11 cellular contexts compared by ENCODE assay signal in the genomic region with DNA sequence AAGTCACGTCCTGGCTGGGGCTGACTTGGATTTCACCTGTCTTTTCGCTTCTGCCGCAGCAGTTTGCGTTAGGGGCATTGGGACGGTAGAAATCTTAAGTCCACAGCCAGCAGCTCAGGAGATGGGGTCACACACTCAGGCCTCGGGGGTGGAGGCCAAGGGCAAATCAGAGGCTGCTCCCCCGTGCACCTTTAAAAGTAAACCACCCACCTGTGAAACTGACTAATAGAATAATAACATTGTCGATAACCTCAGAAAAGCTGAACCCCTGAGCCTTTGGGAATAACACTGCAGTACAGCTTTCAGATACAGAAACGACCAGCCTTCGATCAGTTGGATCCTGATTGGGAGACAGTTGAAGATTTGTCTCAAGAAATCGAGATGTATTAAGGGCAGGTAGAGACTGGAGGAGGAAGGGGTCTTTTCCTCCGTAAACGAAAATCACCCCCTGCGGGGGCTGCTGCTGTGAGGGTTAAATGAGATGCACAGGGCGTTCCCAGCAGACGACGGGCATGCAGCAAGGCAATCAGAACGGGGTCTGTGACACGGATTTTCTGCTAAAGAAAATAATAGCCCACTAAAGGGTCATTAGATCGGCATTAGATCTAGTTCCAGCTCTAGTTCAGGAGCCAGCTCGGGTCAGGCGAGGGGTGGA. TPM values are rescaled to one million over a fixed set of nuclear protein-coding genes. Genes with fewer than 3 reads are reported as not detected.
A peak's percentile ranks its signal among the peaks of the same experiment; 100 is the strongest.
DNase-seq lines count a peak whose midpoint lies in the region; ATAC-seq, FAIRE-seq and TF ChIP-seq lines count a peak whose summit lies in the region.
"Had no signal": no experiment of that assay in that cellular context is flagged by ENCODE, and none has a peak within 500 bp of the region (broad histone marks: within the 10 kb centered on the region; RNA-seq: fewer than 3 reads in every experiment).

No MANE protein-coding gene starts in this region.

- H3K36me3 ChIP-seq in OCI-LY7 (ENCODE audit: insufficient read depth, low read length) (no peaks in the 10 kb centered on the region; the same call in 1 of the 2 replicates), keratinocyte (ENCODE audit: control insufficient read depth in 2 of 2, extremely low read depth in 1 of 2, insufficient read depth in 2 of 2, low read length in 2 of 2) (peaks cover 0 to 6% of the 10 kb centered on the region in 2 experiments)

- POLR2A ChIA-PET in OCI-LY7 (lab: Charles Lee), result no interaction called here

- peak; percentile 46 for TF ChIP-seq CTCF in 22Rv1 (IDR thresholded peaks at IDR 0.05)
- TF ChIP-seq CTCF in D721Med (IDR thresholded peaks at IDR 0.05; ENCODE audit: insufficient read depth, missing control alignments), result no peak
- 0 out of 2 replicates have a peak, but pooled peaks have one; percentile 37 for TF ChIP-seq CTCF in OCI-LY7 (conservative IDR thresholded peaks at IDR 0.05; ENCODE audit: low read length)
- no peak for TF ChIP-seq CTCF in keratinocyte (optimal IDR thresholded peaks at IDR 0.05 in 1 of 3, IDR thresholded peaks at IDR 0.05 in 1 of 3, conservative IDR thresholded peaks at IDR 0.05 in 1 of 3; ENCODE audit: extremely low read depth in 1 of 3, insufficient read depth in 2 of 3, low read length in 3 of 3)

- H3K4me1 ChIP-seq in OCI-LY7 (ENCODE audit: insufficient read depth, low read length, poor library complexity, severe bottlenecking) (peaks cover 8% of the 10 kb centered on the region), keratinocyte (ENCODE audit: control insufficient read depth, extremely low read depth, insufficient read depth, low read length) (peaks cover 4% of the 10 kb centered on the region)

- dilution Hi-C loops in keratinocyte (cut with MboI; ENCODE audit: extremely low pct_ligation_motif_present, low sequenced_read_pairs), result no loop called here

- no peaks in the 10 kb centered on the region for H3K9me2 ChIP-seq in OCI-LY7 (ENCODE audit: insufficient read depth, low read length)

- no peaks in the 10 kb centered on the region for H3K9me1 ChIP-seq in keratinocyte (ENCODE audit: control insufficient read depth, extremely low read depth, insufficient read depth, low read length)

- no peak for ATAC-seq in HG03095 (IDR thresholded peaks at IDR 0.05; ENCODE audit: unreplicated experiment)
- ATAC-seq in GM18873 (IDR thresholded peaks at IDR 0.05; ENCODE audit: low FRiP score, unreplicated experiment), result no peak

- BruUV-seq in OCI-LY7 (replicated peaks; lab: Mats Ljungman, UMichigan), result no TSS peak

- H3K4me3 ChIP-seq in OCI-LY7 (ENCODE audit: low read depth, low read length, poor library complexity, severe bottlenecking), result no peak overlapping the region
- no peak overlapping the region for H3K4me3 ChIP-seq in keratinocyte (ENCODE audit: control insufficient read depth in 2 of 3, extremely low read depth in 1 of 3, insufficient read depth in 2 of 3, low read depth in 1 of 3, low read length in 3 of 3)
- H3K4me3 ChIP-seq: SK-N-MC had no signal

- no peak overlapping the region for H3K9ac ChIP-seq in keratinocyte (ENCODE audit: control insufficient read depth, extremely low read depth, insufficient read depth, low read length)

- peak; percentile 71 for FAIRE-seq in D721Med (lab: Jason Lieb, UNC)
- no peak for FAIRE-seq in keratinocyte (lab: Jason Lieb, UNC)

- H3K27ac ChIP-seq in 22Rv1 (no peak overlapping the region), OCI-LY7 (ENCODE audit: low read depth, low read length, poor library complexity, severe bottlenecking) (no peak overlapping the region), keratinocyte (ENCODE audit: control insufficient read depth, insufficient read depth, low read length) (no peak overlapping the region)
- H3K27ac ChIP-seq: SK-N-MC had no signal

- H3K9me3 ChIP-seq in OCI-LY7 (ENCODE audit: low read length) (no peaks in the 10 kb centered on the region), keratinocyte (ENCODE audit: control insufficient read depth, low read depth, low read length) (no peaks in the 10 kb centered on the region)

- H4K20me1 ChIP-seq in OCI-LY7 (ENCODE audit: insufficient read depth, low read length) (no peaks in the 10 kb centered on the region), keratinocyte (ENCODE audit: control insufficient read depth, extremely low read depth, insufficient read depth, low read length) (peaks cover 5% of the 10 kb centered on the region)

- H3K4me2 ChIP-seq in OCI-LY7 (ENCODE audit: low read length) (peak overlapping the region; percentile 34; the same call in 1 of the 2 replicates), keratinocyte (ENCODE audit: control insufficient read depth, extremely low read depth, insufficient read depth, low read depth, low read length) (peak overlapping the region; percentile 48)

- CTCF ChIA-PET in OCI-LY7 (lab: Charles Lee; ENCODE audit: unreplicated experiment), result no interaction called here

- no peak overlapping the region for H2AFZ ChIP-seq in OCI-LY7 (ENCODE audit: low read length)
- no peak overlapping the region for H2AFZ ChIP-seq in keratinocyte (ENCODE audit: control insufficient read depth, low read length)

- intact Hi-C loops in OCI-LY7 (cut with micrococcal nuclease; ENCODE audit: unreplicated experiment), result loop anchor here (5.0 kb wide), 1 partner anchor 392 kb away; no protein-coding TSS in a partner anchor

- no peak for DNase-seq in D721Med (ENCODE audit: insufficient read length, low spot score)
- no peak for DNase-seq in OCI-LY7 (ENCODE audit: low spot score)
- DNase-seq in keratinocyte (ENCODE audit: low read depth, low spot score), result no peak
- no peak for DNase-seq in DMS 273 (lab: John Stamatoyannopoulos, UW; ENCODE audit: unreplicated experiment)
- DNase-seq in stimulated activated naive CD4-positive, alpha-beta T cell treated with Interleukin-2 at 50 U/mL for 16 hours (lab: John Stamatoyannopoulos, UW), result no peak
- DNase-seq: DMS79, NCI-H2171 had no signal

- H3K79me2 ChIP-seq in OCI-LY7 (ENCODE audit: insufficient read depth, low read depth, low read length), result no peaks in the 10 kb centered on the region
- H3K79me2 ChIP-seq in keratinocyte (ENCODE audit: control insufficient read depth, insufficient read depth, low read length), result no peaks in the 10 kb centered on the region

- H3K27me3 ChIP-seq in keratinocyte (ENCODE audit: control insufficient read depth, extremely low read depth, insufficient read depth, low read length), result peaks cover 12% of the 10 kb centered on the region

RNA-seq across cellular contexts. Expression of a gene that starts 16.4 kb away (rescaled TPM):
- 15.3 and 23.6 TPM in 2 replicates for total RNA-seq in OCI-LY7 (2014; rRNA removed; shearing (Covaris generic))
- total RNA-seq in OCI-LY7 (2022), result 50.4 and 54.3 TPM in 2 replicates
- polyA plus RNA-seq in keratinocyte, result 0.27 to 1.4 TPM (median 0.77 TPM) in 3 replicates
- 4.0 TPM for polyA plus RNA-seq in keratinocyte (2011; ENCODE audit: low read depth)
- 0.92 and 1.2 TPM in 2 replicates for polyA plus RNA-seq in keratinocyte (2011; cell fraction: cytosol; rRNA removed)
- 1.7 and 2.5 TPM in 2 replicates for polyA plus RNA-seq in keratinocyte (2011; cell fraction: nucleus; rRNA removed)
- 1.7 and 3.0 TPM in 2 replicates for polyA plus RNA-seq in keratinocyte (2012; ENCODE audit: low replicate concordance)
- polyA minus RNA-seq in keratinocyte, result 0.40 to 3.3 TPM (median 1.5 TPM) in 3 replicates
- polyA minus RNA-seq in keratinocyte (2011; cell fraction: cytosol; rRNA and poly(A)+ RNA removed), result 1.5 TPM
- 1.8 and 2.2 TPM in 2 replicates for polyA minus RNA-seq in keratinocyte (2011; cell fraction: nucleus; rRNA and poly(A)+ RNA removed)

Comparison
In these comparisons a context has a peak if more than half of its experiments do, and no peak if none do; other contexts are left out.
1. CTCF ChIP-seq: peak in 22Rv1 (single experiment) and OCI-LY7 (single experiment); none in D721Med (single experiment) and keratinocyte (0 of 3).